In genomic region chr4:13893221-13893620, GRCh38 we compare ENCODE assay signal across 28 cellular contexts.
DNase-seq lines count a peak whose midpoint lies in the region; ATAC-seq and TF ChIP-seq lines count a peak whose summit lies in the region.
"Had no signal": no experiment of that assay in that cellular context is flagged by ENCODE, and none has a peak within 500 bp of the region (broad histone marks: within the 10 kb centered on the region; RNA-seq: fewer than 3 reads in every experiment).

No MANE protein-coding gene starts in this region.

- peak overlapping the region in 1 of 2 experiments; percentile 99; a peak in 3 of 4 replicates for H3K27ac ChIP-seq in SK-N-SH (ENCODE audit: low read depth in 2 of 2, low read length in 1 of 2)
- H3K27ac ChIP-seq in fibroblast of lung (ENCODE audit: insufficient read depth, low read length): peak overlapping the region; percentile 98
- H3K27ac ChIP-seq: C4-2B, upper lobe of left lung had no signal

- POLR2A ChIA-PET in Caco-2 (lab: Charles Lee): no interaction called here
- POLR2A ChIA-PET in SK-N-SH (lab: Yijun Ruan, JAX): no interaction called here

- H3K27me3 ChIP-seq in Caco-2 (replicated peaks; ENCODE audit: control insufficient read depth, insufficient read depth, low read length) (no peaks in the 10 kb centered on the region), SK-N-SH (ENCODE audit: insufficient read depth) (no peaks in the 10 kb centered on the region), fibroblast of lung (ENCODE audit: control insufficient read depth, insufficient read depth, low read length) (no peaks in the 10 kb centered on the region)
- H3K27me3 ChIP-seq: upper lobe of left lung had no signal

- no peak for TF ChIP-seq RAD21 in SK-N-SH (IDR thresholded peaks at IDR 0.05; ENCODE audit: low read length)

- H4K20me1 ChIP-seq in SK-N-SH (ENCODE audit: insufficient read depth) (no peaks in the 10 kb centered on the region), fibroblast of lung (ENCODE audit: control insufficient read depth, extremely low read depth, insufficient read depth, low read length) (no peaks in the 10 kb centered on the region)

- peaks cover 22% of the 10 kb centered on the region for H3K4me1 ChIP-seq in Caco-2
- peaks cover 4 to 31% of the 10 kb centered on the region in 2 experiments; a peak in 3 of 4 replicates for H3K4me1 ChIP-seq in SK-N-SH (ENCODE audit: control insufficient read depth in 1 of 2, insufficient read depth in 2 of 2, low read depth in 1 of 2, low read length in 1 of 2)
- peaks cover 26% of the 10 kb centered on the region for H3K4me1 ChIP-seq in fibroblast of lung (ENCODE audit: control insufficient read depth, extremely low read depth, insufficient read depth, low read length)
- H3K4me1 ChIP-seq: upper lobe of left lung had no signal

- H3K4me1 Mint-ChIP-seq in Caco-2 (ENCODE audit: low read depth, unreplicated experiment) (peaks cover 19% of the 10 kb centered on the region), osteocyte (ENCODE audit: unreplicated experiment) (peaks cover 63% of the 10 kb centered on the region)
- H3K4me1 Mint-ChIP-seq: IgD-negative memory B cell; immature natural killer cell; naive thymus-derived CD8-positive, alpha-beta T cell; stimulated activated memory B cell treated with anti-CD40 and anti-IgM and Interleukin-4, amounts not matched to agents 10 μg/mL and 1 μg/mL and 100 μg/mL, for 72 hours had no signal

- no peaks in the 10 kb centered on the region for H3K36me3 ChIP-seq in Caco-2 (ENCODE audit: control insufficient read depth, insufficient read depth, low read length)
- no peaks in the 10 kb centered on the region for H3K36me3 ChIP-seq in SK-N-SH (replicated peaks in 1 of 2; ENCODE audit: control insufficient read depth in 1 of 2, insufficient read depth in 2 of 2, low read length in 1 of 2)
- no peaks in the 10 kb centered on the region for H3K36me3 ChIP-seq in fibroblast of lung (ENCODE audit: control insufficient read depth, insufficient read depth, low read length)
- H3K36me3 ChIP-seq: upper lobe of left lung had no signal

- no peaks in the 10 kb centered on the region for H3K36me3 Mint-ChIP-seq in Caco-2 (ENCODE audit: insufficient read depth, unreplicated experiment)
- no peaks in the 10 kb centered on the region for H3K36me3 Mint-ChIP-seq in osteocyte (ENCODE audit: unreplicated experiment)
- H3K36me3 Mint-ChIP-seq: activated CD4-positive, alpha-beta memory T cell treated with anti-CD3 and anti-CD28 coated beads for 36 hours; IgD-negative memory B cell; immature natural killer cell; naive thymus-derived CD8-positive, alpha-beta T cell; stimulated activated memory B cell treated with anti-CD40 and anti-IgM and Interleukin-4, amounts not matched to agents 10 μg/mL and 1 μg/mL and 100 μg/mL, for 72 hours had no signal

- DNase-seq in Caco-2 (no peak), SK-N-SH (no peak), fibroblast of lung (ENCODE audit: low read depth in 2 of 2) (peak in 1 of 2 donors; percentile 21), osteocyte (ENCODE audit: extremely low spot score, unreplicated experiment) (no peak), KG1 (lab: John Stamatoyannopoulos, UW) (no peak), medulla oblongata (ENCODE audit: extremely low spot score) (no peak)
- DNase-seq in stimulated activated CD4-positive, alpha-beta T cell treated with anti-CD3 and anti-CD28 coated beads, Interleukin-15, amount 100 ng/mL, for 24 hours: no peak
- DNase-seq: activated CD4-positive, alpha-beta memory T cell treated with anti-CD3 and anti-CD28 coated beads for 36 hours; activated CD8-positive, alpha-beta memory T cell treated with anti-CD3 and anti-CD28 coated beads, Interleukin-2, amount 50 U/mL, for 4 hours; activated naive CD4-positive, alpha-beta T cell treated with anti-CD3 and anti-CD28 coated beads for 36 hours; GOT3; immature natural killer cell; naive thymus-derived CD8-positive, alpha-beta T cell; NCI-H1105; NCI-H187 treated with DMSO at 0.1 percent for 48 hours; NCI-H526; nucleus accumbens; stimulated activated CD4-positive, alpha-beta T cell treated with anti-CD3 and anti-CD28 coated beads, Interleukin-4, amount 100 ng/mL, for 4 hours; upper lobe of left lung had no signal

- no peak for TF ChIP-seq CTCF in Caco-2 (IDR thresholded peaks at IDR 0.05; ENCODE audit: insufficient read depth in 1 of 2, low read depth in 1 of 2, low read length in 1 of 2, severe bottlenecking in 1 of 2, unreplicated experiment in 1 of 2)
- no peak for TF ChIP-seq CTCF in SK-N-SH (IDR thresholded peaks at IDR 0.05)
- no peak for TF ChIP-seq CTCF in fibroblast of lung (conservative IDR thresholded peaks at IDR 0.05 in 1 of 2, IDR thresholded peaks at IDR 0.05 in 1 of 2; ENCODE audit: low read depth in 1 of 2, low read length in 2 of 2)
- TF ChIP-seq CTCF in osteocyte (IDR thresholded peaks at IDR 0.05): no peak

- no peak overlapping the region for H3K4me3 Mint-ChIP-seq in Caco-2 (ENCODE audit: unreplicated experiment)
- no peak overlapping the region for H3K4me3 Mint-ChIP-seq in osteocyte (ENCODE audit: unreplicated experiment)
- H3K4me3 Mint-ChIP-seq: activated CD4-positive, alpha-beta memory T cell treated with anti-CD3 and anti-CD28 coated beads for 36 hours; activated naive CD4-positive, alpha-beta T cell treated with anti-CD3 and anti-CD28 coated beads for 36 hours; activated T-helper 1 cell treated with anti-CD3 and anti-CD28 coated beads, Interleukin-12 subunit alpha, Interleukin-12 subunit beta, Interleukin-2, Interleukin-4 antibody, amounts not matched to agents 30 ng/mL and 10 ng/mL and 1 ng/mL, durations not matched to agents 14 hours and 24 hours and 36 hours; IgD-negative memory B cell; immature natural killer cell; naive thymus-derived CD8-positive, alpha-beta T cell; stimulated activated memory B cell treated with anti-CD40 and anti-IgM and Interleukin-4, amounts not matched to agents 10 μg/mL and 1 μg/mL and 100 μg/mL, for 72 hours; T-helper 1 cell treated with Interleukin-12 subunit alpha and Interleukin-12 subunit beta and Interleukin-4 antibody, amounts not matched to agents 30 μg/mL and 1 μg/mL, for 36 hours had no signal

- H3K4me3 ChIP-seq in Caco-2 (ENCODE audit: low read depth, low read length): no peak overlapping the region
- no peak overlapping the region for H3K4me3 ChIP-seq in SK-N-SH (ENCODE audit: low read depth in 2 of 2, low read length in 1 of 2)
- H3K4me3 ChIP-seq in fibroblast of lung (replicated peaks in 1 of 4; ENCODE audit: control extremely low read depth in 1 of 4, insufficient read depth in 1 of 4, low read depth in 3 of 4, low read length in 4 of 4): no peak overlapping the region
- H3K4me3 ChIP-seq: coronary artery, upper lobe of left lung had no signal

- H2AFZ ChIP-seq in SK-N-SH (ENCODE audit: low read depth) (peak overlapping the region; percentile 49; the same call in 1 of the 2 replicates), fibroblast of lung (ENCODE audit: low read length) (no peak overlapping the region)

- BruUV-seq in Caco-2 (replicated peaks; lab: Mats Ljungman, UMichigan): no TSS peak

- ATAC-seq in HG03280 (IDR thresholded peaks at IDR 0.05; ENCODE audit: unreplicated experiment): no peak
- ATAC-seq: activated CD4-positive, CD25-positive, alpha-beta regulatory T cell treated with anti-CD3 and anti-CD28 coated beads, Interleukin-2, amount 50 U/mL, for 24 hours; esophagus mucosa; naive thymus-derived CD8-positive, alpha-beta T cell; stimulated activated memory B cell treated with anti-CD40 and anti-IgM and Interleukin-4, amounts not matched to agents 10 μg/mL and 1 μg/mL and 100 μg/mL, for 72 hours had no signal

- peaks cover 6% of the 10 kb centered on the region; the same call in 1 of the 2 replicates for H3K9me3 ChIP-seq in Caco-2
- H3K9me3 ChIP-seq in SK-N-SH: no peaks in the 10 kb centered on the region
- H3K9me3 ChIP-seq in fibroblast of lung (ENCODE audit: control insufficient read depth, insufficient read depth, low read depth, low read length): no peaks in the 10 kb centered on the region
- H3K9me3 ChIP-seq: upper lobe of left lung had no signal

- H3K27ac Mint-ChIP-seq in Caco-2 (ENCODE audit: unreplicated experiment) (peak overlapping the region; percentile 92), osteocyte (ENCODE audit: unreplicated experiment) (peak overlapping the region; percentile 96)
- H3K27ac Mint-ChIP-seq: activated CD4-positive, alpha-beta memory T cell treated with anti-CD3 and anti-CD28 coated beads for 36 hours; activated T-helper 1 cell treated with anti-CD3 and anti-CD28 coated beads, Interleukin-12 subunit alpha, Interleukin-12 subunit beta, Interleukin-2, Interleukin-4 antibody, amounts not matched to agents 30 ng/mL and 10 ng/mL and 1 ng/mL, durations not matched to agents 14 hours and 24 hours and 36 hours; IgD-negative memory B cell; immature natural killer cell; naive thymus-derived CD8-positive, alpha-beta T cell; stimulated activated memory B cell treated with anti-CD40 and anti-IgM and Interleukin-4, amounts not matched to agents 10 μg/mL and 1 μg/mL and 100 μg/mL, for 72 hours; T-helper 1 cell treated with Interleukin-12 subunit alpha and Interleukin-12 subunit beta and Interleukin-4 antibody, amounts not matched to agents 30 μg/mL and 1 μg/mL, for 36 hours had no signal

- H3K4me2 ChIP-seq in SK-N-SH: peak overlapping the region; percentile 56
- peak overlapping the region; percentile 15 for H3K4me2 ChIP-seq in fibroblast of lung (ENCODE audit: extremely low read depth, insufficient read depth, low read length)

- no peaks in the 10 kb centered on the region for H3K9me2 ChIP-seq in SK-N-SH

- TF ChIP-seq EP300 in SK-N-SH (IDR thresholded peaks at IDR 0.05; ENCODE audit: borderline replicate concordance in 1 of 2, low read depth in 1 of 2, low read length in 1 of 2): no peak

- intact Hi-C loops in Caco-2 (cut with micrococcal nuclease; ENCODE audit: unreplicated experiment): no loop called here

- no peaks in the 10 kb centered on the region for H3K79me2 ChIP-seq in SK-N-SH (ENCODE audit: insufficient read depth)
- no peaks in the 10 kb centered on the region for H3K79me2 ChIP-seq in fibroblast of lung (ENCODE audit: control insufficient read depth, insufficient read depth, low read length)

- H3K9ac ChIP-seq in SK-N-SH (peak overlapping the region; percentile 81), fibroblast of lung (ENCODE audit: insufficient read depth, low read length) (no peak overlapping the region)

- CTCF ChIA-PET in Caco-2 (lab: Charles Lee): no interaction called here
- CTCF ChIA-PET in SK-N-SH (lab: Yijun Ruan, JAX): no interaction called here

- no peaks in the 10 kb centered on the region for H3K27me3 Mint-ChIP-seq in Caco-2 (ENCODE audit: insufficient read depth, unreplicated experiment)
- no peaks in the 10 kb centered on the region for H3K27me3 Mint-ChIP-seq in osteocyte (ENCODE audit: unreplicated experiment)
- H3K27me3 Mint-ChIP-seq: activated CD4-positive, alpha-beta memory T cell treated with anti-CD3 and anti-CD28 coated beads for 36 hours; stimulated activated memory B cell treated with anti-CD40 and anti-IgM and Interleukin-4, amounts not matched to agents 10 μg/mL and 1 μg/mL and 100 μg/mL, for 72 hours had no signal

- 76% methylated on average over 3 of the region's 3 CpGs for WGBS in SK-N-SH (ENCODE audit: low lambda C conversion rate)

- H3K9me3 Mint-ChIP-seq in Caco-2 (ENCODE audit: unreplicated experiment): peaks cover 27% of the 10 kb centered on the region
- no peaks in the 10 kb centered on the region for H3K9me3 Mint-ChIP-seq in osteocyte (ENCODE audit: unreplicated experiment)
- H3K9me3 Mint-ChIP-seq: activated CD4-positive, alpha-beta memory T cell treated with anti-CD3 and anti-CD28 coated beads for 36 hours; activated naive CD4-positive, alpha-beta T cell treated with anti-CD3 and anti-CD28 coated beads for 36 hours; activated T-helper 1 cell treated with anti-CD3 and anti-CD28 coated beads, Interleukin-12 subunit alpha, Interleukin-12 subunit beta, Interleukin-2, Interleukin-4 antibody, amounts not matched to agents 30 ng/mL and 10 ng/mL and 1 ng/mL, durations not matched to agents 14 hours and 24 hours and 36 hours; IgD-negative memory B cell; stimulated activated memory B cell treated with anti-CD40 and anti-IgM and Interleukin-4, amounts not matched to agents 10 μg/mL and 1 μg/mL and 100 μg/mL, for 72 hours; T-helper 1 cell treated with Interleukin-12 subunit alpha and Interleukin-12 subunit beta and Interleukin-4 antibody, amounts not matched to agents 30 μg/mL and 1 μg/mL, for 36 hours had no signal

- peaks cover 45% of the 10 kb centered on the region for H3F3A ChIP-seq in SK-N-SH (replicated peaks; ENCODE audit: insufficient read depth)
